ENCODE assay signal across 8 cellular contexts in the genomic region with DNA sequence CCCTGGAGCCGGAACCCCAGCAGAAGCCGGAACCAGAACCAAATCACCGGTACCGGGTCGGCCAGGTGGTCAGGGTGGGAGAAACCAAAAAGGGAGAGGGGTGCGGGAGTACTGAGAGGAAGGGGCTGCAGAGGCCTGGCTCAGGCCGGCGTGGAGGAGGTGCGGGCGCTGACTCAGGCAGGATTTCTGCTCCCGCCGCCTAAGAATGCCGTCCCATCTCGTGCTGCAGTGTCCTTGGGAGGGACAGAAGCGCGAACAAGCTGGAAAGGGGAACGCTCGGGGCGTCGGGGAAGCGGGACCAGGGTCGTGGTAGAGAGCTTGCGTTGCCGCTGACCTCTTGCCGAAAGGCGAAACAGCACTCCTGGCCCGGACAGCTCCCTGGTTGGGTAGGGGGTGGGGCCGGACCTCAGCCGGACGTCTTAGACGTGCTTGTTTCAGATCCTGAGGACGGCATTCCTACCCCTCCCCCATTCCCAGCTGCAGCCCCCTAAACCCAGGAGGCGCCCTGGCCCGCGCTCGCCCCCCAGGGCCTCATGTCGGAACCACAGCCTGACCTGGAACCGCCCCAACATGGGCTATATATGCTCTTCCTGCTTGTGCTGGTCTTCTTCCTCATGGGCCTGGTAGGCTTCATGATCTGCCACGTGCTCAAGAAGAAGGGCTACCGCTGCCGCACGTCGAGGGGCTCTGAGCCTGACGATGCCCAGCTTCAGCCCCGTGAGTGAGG. TPM values are rescaled to one million over a fixed set of nuclear protein-coding genes. Genes with fewer than 3 reads are reported as not detected.
DNase-seq lines count a peak whose midpoint lies in the region; ATAC-seq and TF ChIP-seq lines count a peak whose summit lies in the region.

No MANE protein-coding gene starts in this region.

- no peak for TF ChIP-seq POLR2A in ovary (IDR thresholded peaks at IDR 0.05)

- H3K9me3 Mint-ChIP-seq in glutamatergic neuron (ENCODE audit: unreplicated experiment): no peaks in the 10 kb centered on the region

- H3K27ac Mint-ChIP-seq in glutamatergic neuron (ENCODE audit: unreplicated experiment): no peak overlapping the region

- no peak overlapping the region for H3K27ac ChIP-seq in ovary

- no peaks in the 10 kb centered on the region for H3K27me3 ChIP-seq in ovary

- no peaks in the 10 kb centered on the region for H3K36me3 ChIP-seq in ovary

- peaks cover 11% of the 10 kb centered on the region for H3K4me1 Mint-ChIP-seq in glutamatergic neuron (ENCODE audit: low read depth, unreplicated experiment)

- H3K27me3 Mint-ChIP-seq in glutamatergic neuron (ENCODE audit: unreplicated experiment): peaks cover 5% of the 10 kb centered on the region

- peaks cover 13% of the 10 kb centered on the region for H3K4me1 ChIP-seq in ovary (ENCODE audit: insufficient read depth)

- peak overlapping the region; percentile 79 for H3K4me3 Mint-ChIP-seq in glutamatergic neuron (ENCODE audit: unreplicated experiment)

- peak overlapping the region; percentile 94 for H3K4me3 ChIP-seq in ovary

- peak; percentile 21 for ATAC-seq in HG03280 (IDR thresholded peaks at IDR 0.05; ENCODE audit: unreplicated experiment)
- no peak for ATAC-seq in GM18870 (IDR thresholded peaks at IDR 0.05; ENCODE audit: unreplicated experiment)
- ATAC-seq in GM18873 (IDR thresholded peaks at IDR 0.05; ENCODE audit: low FRiP score, unreplicated experiment): no peak

- in situ Hi-C loops in GM13977 (cut with MboI; ENCODE audit: low pct_unique_long_range_greater_than_20kb, low sequenced_read_pairs, unreplicated experiment): no loop called here

- no peak for TF ChIP-seq EP300 in ovary (IDR thresholded peaks at IDR 0.05)

- H3K36me3 Mint-ChIP-seq in glutamatergic neuron (ENCODE audit: unreplicated experiment): no peaks in the 10 kb centered on the region

- DNase-seq in GM13977 (ENCODE audit: low spot score) (peak; percentile 75), SIG-M5 treated with dmso at 0.1 percent for 504 hours (lab: John Stamatoyannopoulos, UW; ENCODE audit: unreplicated experiment) (peak; percentile 84), glutamatergic neuron (peak; percentile 69), ovary (peak; percentile 37 to 69 (median 63))
- peak; percentile 43 for DNase-seq in activated gamma-delta T cell treated with anti-CD3 and anti-CD28 coated beads, Interleukin-2, amount 50 U/mL, for 16 hours (ENCODE audit: low read depth)

- no peaks in the 10 kb centered on the region for H3K9me3 ChIP-seq in ovary

- intact Hi-C loops in ovary (cut with DNase I): no loop called here

- WGBS in ovary, 3 donors: 4 to 5% (median 4%) methylated on average over 42 to 45 of the region's 45 CpGs

- TF ChIP-seq CTCF in GM13977 (IDR thresholded peaks at IDR 0.05; ENCODE audit: extremely low read depth, insufficient read depth, missing control alignments) (peak; percentile 66), glutamatergic neuron (IDR thresholded peaks at IDR 0.05; ENCODE audit: partially characterized antibody, unreplicated experiment) (peak; percentile 58), ovary (IDR thresholded peaks at IDR 0.05) (no peak)

RNA-seq across cellular contexts. Expression of a gene that starts 1.1 kb away (rescaled TPM):
- 12.6 TPM for total RNA-seq in glutamatergic neuron (ENCODE audit: unreplicated experiment)
- 1 to 10 TPM in 5 of 7 donors, under 1 TPM in 2; 0.58 to 3.0 (median 1.5) TPM for total RNA-seq in ovary
- 1 to 10 TPM in 1 of 2 donors, not detected in 1; 1.9 TPM for polyA plus RNA-seq in ovary

RNA-seq across cellular contexts. Expression of a gene that starts 1.2 kb away (rescaled TPM):
- total RNA-seq in glutamatergic neuron (ENCODE audit: unreplicated experiment) (81.8 TPM), ovary (10 to 100 TPM; 34.2 to 55.6 (median 49.4) TPM)
- polyA plus RNA-seq in ovary: 10 to 100 TPM; 43.3 to 73.8 TPM

RNA-seq across cellular contexts. Expression of a gene that starts 13.4 kb away (rescaled TPM):
- total RNA-seq in glutamatergic neuron (ENCODE audit: unreplicated experiment): 25.8 TPM
- 10 to 100 TPM; 21.1 to 35.2 (median 25.0) TPM for total RNA-seq in ovary
- 10 to 100 TPM; 10.4 to 21.8 TPM for polyA plus RNA-seq in ovary

RNA-seq across cellular contexts. Expression of a gene that starts 19.1 kb away (rescaled TPM):
- total RNA-seq in glutamatergic neuron (ENCODE audit: unreplicated experiment): 51.6 TPM
- total RNA-seq in ovary: 10 to 100 TPM; 28.0 to 51.0 (median 44.0) TPM
- polyA plus RNA-seq in ovary: 10 to 100 TPM; 21.2 to 45.6 TPM

RNA-seq across cellular contexts. Expression of a gene that starts 44.2 kb away (rescaled TPM):
- total RNA-seq in glutamatergic neuron (ENCODE audit: unreplicated experiment): 8.6 TPM
- total RNA-seq in ovary: 10 to 100 TPM in 1 of 7 donors, 1 to 10 TPM in 6; 3.5 to 11.2 (median 9.3) TPM
- 1 to 10 TPM; 6.1 to 6.8 TPM for polyA plus RNA-seq in ovary

Comparison
In these comparisons a context has a peak if more than half of its experiments do, and no peak if none do; other contexts are left out.
1. CTCF ChIP-seq: peak in GM13977 (single experiment) and glutamatergic neuron (single experiment); none in ovary (0 of 3).
2. Peak in every context shown above with its lines, with median percentiles within 50 percentile points of each other: DNase-seq.